In the genomic region with DNA sequence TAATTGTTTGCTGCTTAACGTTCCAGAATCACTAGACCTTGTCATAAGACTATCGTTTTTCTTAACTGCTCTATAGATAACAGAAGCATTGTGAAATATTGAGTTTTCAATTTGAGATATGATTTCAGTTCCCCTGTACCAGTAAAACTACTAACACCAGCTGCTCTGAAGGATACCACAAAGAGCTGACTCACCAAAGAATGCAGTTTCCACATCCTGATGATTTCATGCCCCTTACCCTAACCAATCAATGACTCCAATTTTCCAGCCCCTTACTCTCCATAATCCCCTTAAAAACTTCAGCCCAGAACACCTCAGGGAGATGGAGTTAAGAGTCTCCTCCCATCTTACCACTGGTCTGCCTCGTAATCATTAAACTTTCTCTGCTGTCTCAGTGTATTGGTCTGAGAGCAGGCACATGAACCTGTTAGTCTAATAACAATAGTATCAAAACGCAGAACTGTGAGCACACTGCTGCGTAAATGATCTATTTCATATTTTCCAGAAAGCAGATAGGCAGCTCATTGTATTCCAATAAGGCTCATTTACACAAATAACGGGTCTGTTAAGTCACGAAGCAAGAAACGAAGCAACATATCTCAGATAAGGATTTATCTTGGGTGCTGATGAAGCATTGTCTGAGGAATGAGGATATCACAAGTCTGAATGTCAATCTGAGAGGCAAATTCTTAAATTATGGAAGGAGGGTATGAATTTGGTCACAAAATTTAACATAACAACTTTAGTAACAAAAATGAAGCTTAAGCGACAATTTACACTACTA, we compare ENCODE assay signal across 8 cellular contexts. TPM values are rescaled to one million over a fixed set of nuclear protein-coding genes. Genes with fewer than 3 reads are reported as not detected.
DNase-seq lines count a peak whose midpoint lies in the region; ATAC-seq, FAIRE-seq and TF ChIP-seq lines count a peak whose summit lies in the region.

No MANE protein-coding gene starts in this region.

- H3K79me2 ChIP-seq in smooth muscle cell (ENCODE audit: low read depth) = no peaks in the 10 kb centered on the region

- H3K27me3 ChIP-seq in bronchial epithelial cell (ENCODE audit: control insufficient read depth, insufficient read depth, low read length) = no peaks in the 10 kb centered on the region
- no peaks in the 10 kb centered on the region for H3K27me3 ChIP-seq in smooth muscle cell (ENCODE audit: low read depth)

- WGBS in smooth muscle cell (ENCODE audit: low lambda C conversion rate) = 33% methylated on average over 9 of the region's 9 CpGs

- TF ChIP-seq CTCF in bronchial epithelial cell (IDR thresholded peaks at IDR 0.05; ENCODE audit: insufficient read depth, low read length, severe bottlenecking) (no peak), smooth muscle cell (IDR thresholded peaks at IDR 0.05; ENCODE audit: borderline replicate concordance, insufficient read depth, poor library complexity, severe bottlenecking) (no peak)

- peak overlapping the region; percentile 70 for H3K4me2 ChIP-seq in smooth muscle cell

- H3K9ac ChIP-seq in smooth muscle cell (ENCODE audit: low read depth) = peak overlapping the region; percentile 1

- H3K36me3 ChIP-seq in bronchial epithelial cell (ENCODE audit: control insufficient read depth, insufficient read depth, low read length) (no peaks in the 10 kb centered on the region), smooth muscle cell (ENCODE audit: low read depth) (no peaks in the 10 kb centered on the region)

- H2AFZ ChIP-seq in smooth muscle cell (ENCODE audit: low read depth) = peak overlapping the region; percentile 2

- peak overlapping the region; percentile 40 for H3K27ac ChIP-seq in smooth muscle cell (ENCODE audit: low read depth)

- no peaks in the 10 kb centered on the region for H3K9me3 ChIP-seq in smooth muscle cell (replicated peaks; ENCODE audit: low read depth)

- FAIRE-seq in bronchial epithelial cell (lab: Jason Lieb, UNC) = no peak

- H4K20me1 ChIP-seq in smooth muscle cell (ENCODE audit: low read depth) = no peaks in the 10 kb centered on the region

- DNase-seq in NCI-H146 (lab: John Stamatoyannopoulos, UW) = peak; percentile 15
- peak; percentile 84 for DNase-seq in bronchial epithelial cell (ENCODE audit: low read depth)
- DNase-seq in smooth muscle cell (lab: John Stamatoyannopoulos, UW; ENCODE audit: unreplicated experiment) = no peak
- DNase-seq in NCI-H2029 treated with DMSO at 0.1 percent for 48 hours (lab: John Stamatoyannopoulos, UW) = no peak
- DNase-seq in activated CD4-positive, alpha-beta T cell treated with anti-CD3 and anti-CD28 coated beads for 1 hour = no peak
- no peak for DNase-seq in NCI-H1092 (lab: John Stamatoyannopoulos, UW)

- ATAC-seq in GM18508 (IDR thresholded peaks at IDR 0.05; ENCODE audit: insufficient read depth, unreplicated experiment) (peak; percentile 90), HG02571 (IDR thresholded peaks at IDR 0.05; ENCODE audit: unreplicated experiment) (peak; percentile 67)

- H3K4me1 ChIP-seq in smooth muscle cell (ENCODE audit: low read depth) = peaks cover 4% of the 10 kb centered on the region

- no peaks in the 10 kb centered on the region for H3F3A ChIP-seq in smooth muscle cell (ENCODE audit: low read depth)

- H3K4me3 ChIP-seq in bronchial epithelial cell (ENCODE audit: low read depth, low read length) (no peak overlapping the region), smooth muscle cell (peak overlapping the region; percentile 22)

RNA-seq across cellular contexts. Expression of a gene that starts 14.1 kb away (rescaled TPM):
- total RNA-seq in bronchial epithelial cell (106 and 133 TPM in 2 replicates), smooth muscle cell (0.63 and 1.1 TPM in 2 replicates)
- polyA plus RNA-seq in smooth muscle cell = not detected in 2 replicates

Comparison
In these comparisons a context has a peak if more than half of its experiments do, and no peak if none do; other contexts are left out.
1. DNase-seq: peak in NCI-H146 (single experiment) and bronchial epithelial cell (single experiment); none in smooth muscle cell (single experiment), NCI-H2029 treated with DMSO at 0.1 percent for 48 hours (single experiment), activated CD4-positive, alpha-beta T cell treated with anti-CD3 and anti-CD28 coated beads for 1 hour (single experiment) and NCI-H1092 (single experiment).
2. RNA of a gene that starts 14.1 kb away (total RNA-seq): 106 to 133 TPM in bronchial epithelial cell; 0.63 to 1.1 TPM in smooth muscle cell; every median in the first group is over 10 times any median in the second.